Comparison of ENCODE assay signal across 8 cellular contexts in genomic region chr18:35267161-35267651, GRCh38. TPM values are rescaled to one million over a fixed set of nuclear protein-coding genes. Genes with fewer than 3 reads are reported as not detected.
DNase-seq lines count a peak whose midpoint lies in the region; ATAC-seq and TF ChIP-seq lines count a peak whose summit lies in the region.

No MANE protein-coding gene starts in this region.

- peaks cover 0 to 1% of the 10 kb centered on the region in 2 donors for H3K4me1 ChIP-seq in neuronal stem cell (ENCODE audit: control insufficient read depth in 2 of 2, insufficient read depth in 1 of 2, low read depth in 1 of 2, low read length in 2 of 2)

- peaks cover 13% of the 10 kb centered on the region for H3K9me3 Mint-ChIP-seq in activated CD4-positive, alpha-beta memory T cell treated with anti-CD3 and anti-CD28 coated beads for 36 hours
- peaks cover 6% of the 10 kb centered on the region for H3K9me3 Mint-ChIP-seq in memory B cell

- no peak overlapping the region for H3K23ac ChIP-seq in neuronal stem cell (ENCODE audit: low read depth, low read length, poor library complexity)

- no peaks in the 10 kb centered on the region for H3K27me3 Mint-ChIP-seq in activated CD4-positive, alpha-beta memory T cell treated with anti-CD3 and anti-CD28 coated beads for 36 hours
- H3K27me3 Mint-ChIP-seq in memory B cell, result no peaks in the 10 kb centered on the region

- peak; percentile 46 for TF ChIP-seq POLR2A in GM19099 (IDR thresholded peaks at IDR 0.05; ENCODE audit: extremely low read depth, insufficient read length, low read depth)

- H2BK120ac ChIP-seq in neuronal stem cell (ENCODE audit: low read depth, low read length), result no peak overlapping the region

- H3K14ac ChIP-seq in neuronal stem cell (ENCODE audit: low read length), result no peak overlapping the region

- H3K18ac ChIP-seq in neuronal stem cell (ENCODE audit: low read length), result no peak overlapping the region

- peaks cover 25% of the 10 kb centered on the region for H3K4me1 Mint-ChIP-seq in activated CD4-positive, alpha-beta memory T cell treated with anti-CD3 and anti-CD28 coated beads for 36 hours (ENCODE audit: low read depth)
- H3K4me1 Mint-ChIP-seq in memory B cell, result peaks cover 27% of the 10 kb centered on the region

- DNase-seq in NCI-H1092 (lab: John Stamatoyannopoulos, UW) (peak; percentile 87), dermis microvascular lymphatic vessel endothelial cell (ENCODE audit: low read depth in 2 of 2) (peak; percentile 51 to 79), memory B cell (ENCODE audit: low spot score in 2 of 2) (peak; percentile 50 to 60), neuronal stem cell (ENCODE audit: low spot score) (no peak), ecto neural progenitor cell (ENCODE audit: low spot score) (no peak)
- DNase-seq in activated CD4-positive, alpha-beta memory T cell treated with anti-CD3 and anti-CD28 coated beads for 36 hours, result peak; percentile 75
- DNase-seq in stimulated activated CD8-positive, alpha-beta memory T cell treated with anti-CD3 and anti-CD28 coated beads, Interleukin-2, amount 100 ng/mL, for 48 hours (ENCODE audit: low read depth in 2 of 2), result peak; percentile 41 to 51

- H3K27ac ChIP-seq in neuronal stem cell (replicated peaks; ENCODE audit: low read length), result no peak overlapping the region

- intact Hi-C loops in activated CD4-positive, alpha-beta memory T cell treated with anti-CD3 and anti-CD28 coated beads for 36 hours (cut with micrococcal nuclease), result loop anchor here (1.0 kb wide), 3 partner anchors 23 to 705 kb away; partner anchors contain the start of genes RMP24, ZNF397 and ZSCAN30

- H3K4me3 Mint-ChIP-seq in activated CD4-positive, alpha-beta memory T cell treated with anti-CD3 and anti-CD28 coated beads for 36 hours, result peak overlapping the region; percentile 71
- peak overlapping the region; percentile 97 for H3K4me3 Mint-ChIP-seq in memory B cell

- no peak overlapping the region for H3K4ac ChIP-seq in neuronal stem cell (ENCODE audit: low read length)

- H3K36me3 Mint-ChIP-seq in activated CD4-positive, alpha-beta memory T cell treated with anti-CD3 and anti-CD28 coated beads for 36 hours, result peaks cover 13% of the 10 kb centered on the region
- peaks cover 2% of the 10 kb centered on the region for H3K36me3 Mint-ChIP-seq in memory B cell

- no peak overlapping the region for H3K4me2 ChIP-seq in neuronal stem cell (ENCODE audit: insufficient read depth, low read length, poor library complexity, severe bottlenecking)

- no peak overlapping the region for H4K91ac ChIP-seq in neuronal stem cell (ENCODE audit: low read depth, low read length, poor library complexity)

- peak overlapping the region; percentile 69 for H3K27ac Mint-ChIP-seq in activated CD4-positive, alpha-beta memory T cell treated with anti-CD3 and anti-CD28 coated beads for 36 hours
- peak overlapping the region; percentile 98 for H3K27ac Mint-ChIP-seq in memory B cell

- H3K4me3 ChIP-seq in neuronal stem cell (ENCODE audit: low read length in 2 of 2), result peak overlapping the region in 1 of 2 donors; percentile 18

- WGBS in neuronal stem cell (ENCODE audit: extremely low coverage in 2 of 2, insufficient read length in 2 of 2, insufficient replicate concordance in 1 of 2), 2 donors, result no CpG with 5 or more reads among the region's 48 CpGs

- H3K79me1 ChIP-seq in neuronal stem cell (ENCODE audit: low read depth, low read length), result no peaks in the 10 kb centered on the region

- CTCF ChIA-PET in activated CD4-positive, alpha-beta memory T cell treated with anti-CD3 and anti-CD28 coated beads for 36 hours (lab: Charles Lee), result interaction anchor here (1.2 to 1.4 kb wide), 2 partner anchors 20 to 36 kb away, joined by 3 read pairs; no protein-coding TSS in a partner anchor

- H2AK5ac ChIP-seq in neuronal stem cell (ENCODE audit: low read depth, low read length), result no peak overlapping the region

- no peak overlapping the region for H2BK12ac ChIP-seq in neuronal stem cell (ENCODE audit: low read length)

- no peak overlapping the region for H2BK15ac ChIP-seq in neuronal stem cell (ENCODE audit: low read length)

- H3K36me3 ChIP-seq in neuronal stem cell (replicated peaks in 1 of 2; ENCODE audit: control insufficient read depth in 2 of 2, insufficient read depth in 2 of 2, low read length in 2 of 2), result peaks cover 12 to 20% of the 10 kb centered on the region in 2 donors

- no peak overlapping the region for H2AFZ ChIP-seq in neuronal stem cell (ENCODE audit: low read length)

- POLR2A ChIA-PET in activated CD4-positive, alpha-beta memory T cell treated with anti-CD3 and anti-CD28 coated beads for 36 hours (lab: Charles Lee), result interaction anchor here (1.0 to 2.4 kb wide), 5 partner anchors 21 to 78 kb away, joined by 3 to 15 read pairs (median 9); partner anchors contain the start of genes ZNF24, ZNF397 and ZSCAN30

- no peak overlapping the region for H3K9ac ChIP-seq in neuronal stem cell (ENCODE audit: low read depth, low read length, poor library complexity)

- no peak overlapping the region for H4K8ac ChIP-seq in neuronal stem cell (ENCODE audit: low read depth, low read length)

- no peak overlapping the region for H2BK5ac ChIP-seq in neuronal stem cell (ENCODE audit: low read length)

- peak; percentile 69 for ATAC-seq in memory B cell (ENCODE audit: low read depth)

- no peaks in the 10 kb centered on the region for H3K27me3 ChIP-seq in neuronal stem cell (ENCODE audit: control insufficient read depth in 3 of 3, insufficient read depth in 3 of 3, low read depth in 1 of 3, low read length in 3 of 3)

- H3K9me3 ChIP-seq in neuronal stem cell (replicated peaks in 1 of 2; ENCODE audit: control insufficient read depth in 2 of 2, insufficient read depth in 1 of 2, low read depth in 1 of 2, low read length in 2 of 2), result peaks cover 8 to 11% of the 10 kb centered on the region in 2 donors

RNA-seq across cellular contexts. Expression of gene ZSCAN30, which starts 22.8 kb away (rescaled TPM):
- 10 to 100 TPM; 17.9 to 19.6 TPM for total RNA-seq in activated CD4-positive, alpha-beta memory T cell treated with anti-CD3 and anti-CD28 coated beads for 36 hours
- total RNA-seq in dermis microvascular lymphatic vessel endothelial cell, result 5.1 and 7.8 TPM in 2 replicates
- polyA plus RNA-seq in neuronal stem cell (2013, experiment 1 of 2), result 8.1 TPM
- polyA plus RNA-seq in neuronal stem cell (2013, experiment 2 of 2), result 7.9 TPM

RNA-seq across cellular contexts. Expression of gene ZNF397, which starts 26.4 kb away (rescaled TPM):
- 10 to 100 TPM; 19.2 to 19.6 TPM for total RNA-seq in activated CD4-positive, alpha-beta memory T cell treated with anti-CD3 and anti-CD28 coated beads for 36 hours
- total RNA-seq in dermis microvascular lymphatic vessel endothelial cell, result 4.7 and 8.1 TPM in 2 replicates
- polyA plus RNA-seq in neuronal stem cell (2013, experiment 1 of 2), result 32.9 TPM
- 33.9 TPM for polyA plus RNA-seq in neuronal stem cell (2013, experiment 2 of 2)

Comparison
In these comparisons a context has a peak if more than half of its experiments do, and no peak if none do; other contexts are left out.
1. DNase-seq: peak in NCI-H1092 (single experiment), activated CD4-positive, alpha-beta memory T cell treated with anti-CD3 and anti-CD28 coated beads for 36 hours (single experiment), dermis microvascular lymphatic vessel endothelial cell (2 of 2), memory B cell (2 of 2) and stimulated activated CD8-positive, alpha-beta memory T cell treated with anti-CD3 and anti-CD28 coated beads, Interleukin-2, amount 100 ng/mL, for 48 hours (2 of 2); none in neuronal stem cell (single experiment) and ecto neural progenitor cell (single experiment).